31 cellular contexts compared by ENCODE assay signal in the genomic region with DNA sequence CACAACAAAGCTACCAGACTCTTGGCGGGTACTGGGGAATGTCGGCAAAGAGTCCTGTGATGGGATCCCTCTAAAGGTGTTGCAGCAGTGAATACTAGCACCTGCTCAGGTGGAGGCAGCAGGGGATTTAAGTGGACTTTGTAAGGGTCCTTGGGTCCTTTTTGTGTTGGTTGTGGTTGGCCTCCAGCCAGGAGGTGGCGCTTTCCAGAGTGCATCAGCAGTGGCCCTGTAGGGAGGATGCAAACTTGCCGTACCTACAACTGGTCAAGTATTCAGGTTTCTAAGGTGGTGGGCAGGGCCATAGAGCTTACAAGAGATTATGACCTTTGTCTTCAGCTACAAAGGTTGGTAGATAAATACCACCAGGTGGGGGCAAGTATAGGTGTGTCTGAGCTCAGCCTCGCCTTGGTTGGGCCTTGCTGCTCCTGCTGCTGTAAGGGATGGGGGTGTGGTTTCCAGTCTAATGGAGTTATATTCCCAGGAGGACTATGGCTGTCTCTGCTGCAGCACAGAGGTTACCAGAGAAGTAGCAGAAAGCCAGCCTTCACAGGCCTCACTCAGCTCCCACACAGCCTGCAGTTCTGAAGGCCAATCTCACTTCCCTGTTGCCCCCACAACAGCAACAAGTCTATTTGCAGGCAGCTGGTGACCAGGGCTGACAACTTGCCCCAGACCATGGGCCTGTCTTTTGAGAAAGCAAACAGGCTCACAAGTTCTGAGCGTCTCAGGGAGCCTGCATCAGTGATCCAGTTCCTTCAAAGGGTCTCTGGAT. TPM values are rescaled to one million over a fixed set of nuclear protein-coding genes. Genes with fewer than 3 reads are reported as not detected.
"Had no signal": no experiment of that assay in that cellular context is flagged by ENCODE, and none has a peak within 500 bp of the region (broad histone marks: within the 10 kb centered on the region; RNA-seq: fewer than 3 reads in every experiment).

No MANE protein-coding gene starts in this region.

- H2AFZ ChIP-seq: neural progenitor cell had no signal

- H3K4me2 ChIP-seq: neural progenitor cell, smooth muscle cell had no signal

- H3K4me1 ChIP-seq: breast epithelium, left ventricle myocardium inferior, neural progenitor cell, thyroid gland, upper lobe of right lung had no signal

- H3K27ac ChIP-seq: breast epithelium, dorsolateral prefrontal cortex, left ventricle myocardium inferior, neural progenitor cell, thyroid gland, upper lobe of right lung had no signal

- H3K9me3 ChIP-seq: thyroid gland, upper lobe of right lung had no signal

- DNase-seq: activated CD4-positive, alpha-beta T cell treated with anti-CD3 and anti-CD28 coated beads for 4 hours; activated CD4-positive, alpha-beta T cell treated with anti-CD3 and anti-CD28 coated beads, Interleukin-2, amount 50 U/mL, for 48 hours; activated CD4-positive, CD25-positive, alpha-beta regulatory T cell; activated CD8-positive, alpha-beta memory T cell treated with anti-CD3 and anti-CD28 coated beads, Interleukin-2, amount 50 U/mL, for 48 hours; activated naive CD4-positive, alpha-beta T cell treated with Interleukin-2 at 50 U/mL for 16 hours; activated naive CD8-positive, alpha-beta T cell treated with anti-CD3 and anti-CD28 coated beads for 36 hours; activated T-cell treated with anti-CD3 and anti-CD28 coated beads, Interleukin-2, amount 50 U/mL, for 48 hours; dorsolateral prefrontal cortex; effector memory CD8-positive, alpha-beta T cell; foreskin melanocyte; glutamatergic neuron; hippocampal formation; kidney glomerular epithelial cell; left ventricle myocardium inferior; stimulated activated CD4-positive, alpha-beta T cell treated with anti-CD3 and anti-CD28 coated beads, Interleukin-2, amount 100 ng/mL, for 48 hours; substantia nigra; T1000; thyroid gland; upper lobe of right lung had no signal

- H3K36me3 ChIP-seq: breast epithelium, left ventricle myocardium inferior, neural progenitor cell, thyroid gland, upper lobe of right lung had no signal

- H3K27me3 ChIP-seq: breast epithelium, dorsolateral prefrontal cortex, neural progenitor cell, thyroid gland, upper lobe of right lung had no signal

- H3K4me3 ChIP-seq: breast epithelium, dorsolateral prefrontal cortex, left ventricle myocardium inferior, neural progenitor cell, smooth muscle cell, thyroid gland, upper lobe of right lung had no signal

- H3K9ac ChIP-seq: neural progenitor cell had no signal

- ATAC-seq: effector memory CD8-positive, alpha-beta T cell; esophagus mucosa; naive thymus-derived CD8-positive, alpha-beta T cell; sciatic nerve; upper lobe of right lung had no signal

RNA-seq across cellular contexts. Expression of gene OR2M5, which starts 7.3 kb away (rescaled TPM):
- total RNA-seq: activated CD8-positive, alpha-beta memory T cell treated with anti-CD3 and anti-CD28 coated beads for 36 hours; activated naive CD8-positive, alpha-beta T cell treated with anti-CD3 and anti-CD28 coated beads for 36 hours; breast epithelium; endothelial cell of umbilical vein; esophagus mucosa; left ventricle myocardium inferior; lung microvascular endothelial cell; naive thymus-derived CD8-positive, alpha-beta T cell; osteoblast; posterior vena cava; renal cortical epithelial cell; sciatic nerve; smooth muscle cell; thyroid gland; upper lobe of right lung had no signal
- polyA plus RNA-seq: endothelial cell of umbilical vein; naive thymus-derived CD8-positive, alpha-beta T cell; smooth muscle cell had no signal

RNA-seq across cellular contexts. Expression of gene OR2M2, which starts 22.4 kb away (rescaled TPM):
- total RNA-seq: activated CD8-positive, alpha-beta memory T cell treated with anti-CD3 and anti-CD28 coated beads for 36 hours; activated naive CD8-positive, alpha-beta T cell treated with anti-CD3 and anti-CD28 coated beads for 36 hours; breast epithelium; endothelial cell of umbilical vein; esophagus mucosa; left ventricle myocardium inferior; lung microvascular endothelial cell; naive thymus-derived CD8-positive, alpha-beta T cell; osteoblast; posterior vena cava; renal cortical epithelial cell; sciatic nerve; smooth muscle cell; thyroid gland; upper lobe of right lung had no signal
- polyA plus RNA-seq: endothelial cell of umbilical vein; naive thymus-derived CD8-positive, alpha-beta T cell; smooth muscle cell had no signal

RNA-seq across cellular contexts. Expression of gene OR2M3, which starts 44.8 kb away (rescaled TPM):
- total RNA-seq: activated CD8-positive, alpha-beta memory T cell treated with anti-CD3 and anti-CD28 coated beads for 36 hours; activated naive CD8-positive, alpha-beta T cell treated with anti-CD3 and anti-CD28 coated beads for 36 hours; endothelial cell of umbilical vein; esophagus mucosa; left ventricle myocardium inferior; lung microvascular endothelial cell; naive thymus-derived CD8-positive, alpha-beta T cell; osteoblast; posterior vena cava; renal cortical epithelial cell; smooth muscle cell; thyroid gland; upper lobe of right lung had no signal
- polyA plus RNA-seq: endothelial cell of umbilical vein; naive thymus-derived CD8-positive, alpha-beta T cell; smooth muscle cell had no signal

RNA-seq across cellular contexts. Expression of gene OR2L13, which starts 57.3 kb away (rescaled TPM):
- total RNA-seq: activated CD8-positive, alpha-beta memory T cell treated with anti-CD3 and anti-CD28 coated beads for 36 hours; activated naive CD8-positive, alpha-beta T cell treated with anti-CD3 and anti-CD28 coated beads for 36 hours; endothelial cell of umbilical vein; esophagus mucosa; left ventricle myocardium inferior; lung microvascular endothelial cell; naive thymus-derived CD8-positive, alpha-beta T cell; posterior vena cava; renal cortical epithelial cell; smooth muscle cell; upper lobe of right lung had no signal
- polyA plus RNA-seq: endothelial cell of umbilical vein, smooth muscle cell had no signal
